ENCODE assay signal across 3 cellular contexts in genomic region chr1:247024658-247025057, GRCh38. TPM values are rescaled to one million over a fixed set of nuclear protein-coding genes. Genes with fewer than 3 reads are reported as not detected.
"Had no signal": no experiment of that assay in that cellular context is flagged by ENCODE, and none has a peak within 500 bp of the region (broad histone marks: within the 10 kb centered on the region; RNA-seq: fewer than 3 reads in every experiment).

No MANE protein-coding gene starts in this region.

RNA-seq across cellular contexts. Expression of gene ZNF695, which starts 16.8 kb away (rescaled TPM):
- total RNA-seq: thoracic aorta, upper lobe of right lung, ureter had no signal
